In the genomic region with DNA sequence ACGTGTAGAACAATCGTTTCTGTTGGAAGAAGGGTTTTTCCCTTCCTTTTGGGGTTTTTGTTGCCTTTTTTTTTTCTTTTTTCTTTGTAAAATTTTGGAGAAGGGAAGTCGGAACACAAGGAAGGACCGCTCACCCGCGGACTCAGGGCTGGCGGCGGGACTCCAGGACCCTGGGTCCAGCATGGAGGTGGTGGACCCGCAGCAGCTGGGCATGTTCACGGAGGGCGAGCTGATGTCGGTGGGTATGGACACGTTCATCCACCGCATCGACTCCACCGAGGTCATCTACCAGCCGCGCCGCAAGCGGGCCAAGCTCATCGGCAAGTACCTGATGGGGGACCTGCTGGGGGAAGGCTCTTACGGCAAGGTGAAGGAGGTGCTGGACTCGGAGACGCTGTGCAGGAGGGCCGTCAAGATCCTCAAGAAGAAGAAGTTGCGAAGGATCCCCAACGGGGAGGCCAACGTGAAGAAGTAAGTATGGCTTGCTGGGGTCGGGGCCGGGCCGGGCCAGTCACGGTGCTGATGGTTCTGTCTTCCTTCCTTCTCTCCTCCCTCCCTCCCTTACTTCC, we compare ENCODE assay signal across 6 cellular contexts. TPM values are rescaled to one million over a fixed set of nuclear protein-coding genes. Genes with fewer than 3 reads are reported as not detected.
DNase-seq lines count a peak whose midpoint lies in the region; ATAC-seq and TF ChIP-seq lines count a peak whose summit lies in the region.

No MANE protein-coding gene starts in this region.

- intact Hi-C loops in CD4-positive, alpha-beta T cell (cut with DNase I, micrococcal nuclease) = no loop called here

- ATAC-seq in CD4-positive, alpha-beta T cell (ENCODE audit: poor library complexity) = no peak
- ATAC-seq in foreskin keratinocyte (no peak), GM18502 (IDR thresholded peaks at IDR 0.05; ENCODE audit: poor library complexity, unreplicated experiment) (no peak), HG03521 (IDR thresholded peaks at IDR 0.05; ENCODE audit: unreplicated experiment) (no peak)
- no peak for ATAC-seq in stimulated activated naive CD8-positive, alpha-beta T cell treated with anti-CD3 and anti-CD28 coated beads, Interleukin-15, Interleukin-2, amounts not matched to agents 100 U/mL and 50 U/mL, for 24 hours

- peak overlapping the region; percentile 93 for H3K27ac Mint-ChIP-seq in CD4-positive, alpha-beta T cell

- DNase-seq in CD4-positive, alpha-beta T cell = peak in 5 of 10 experiments; percentile 14 to 43 (median 17)
- peak; percentile 46 to 57 for DNase-seq in SJSA1 (ENCODE audit: low read depth in 1 of 2, low spot score in 2 of 2)
- no peak for DNase-seq in foreskin keratinocyte
- DNase-seq in stimulated activated naive CD8-positive, alpha-beta T cell treated with anti-CD3 and anti-CD28 coated beads, Interleukin-15, Interleukin-2, amounts not matched to agents 100 U/mL and 50 U/mL, for 24 hours = peak; percentile 45

- no peaks in the 10 kb centered on the region for H3K27me3 ChIP-seq in CD4-positive, alpha-beta T cell (ENCODE audit: control insufficient read depth, insufficient read depth, low read length)
- no peaks in the 10 kb centered on the region for H3K27me3 ChIP-seq in SJSA1 (replicated peaks)
- H3K27me3 ChIP-seq in foreskin keratinocyte = no peaks in the 10 kb centered on the region

- peaks cover 35% of the 10 kb centered on the region for H3K4me1 Mint-ChIP-seq in CD4-positive, alpha-beta T cell (ENCODE audit: low read depth)

- CTCF ChIA-PET in CD4-positive, alpha-beta T cell (lab: Charles Lee) = no interaction called here

- H3K9me3 Mint-ChIP-seq in CD4-positive, alpha-beta T cell = no peaks in the 10 kb centered on the region

- H3K36me3 Mint-ChIP-seq in CD4-positive, alpha-beta T cell (ENCODE audit: low read depth) = peaks cover 17% of the 10 kb centered on the region

- POLR2A ChIA-PET in CD4-positive, alpha-beta T cell (lab: Charles Lee) = interaction anchor here (0.8 to 0.9 kb wide), 2 partner anchors 9 to 10 kb away, joined by 3 to 5 read pairs; no protein-coding TSS in a partner anchor

- peaks cover 35% of the 10 kb centered on the region for H3K36me3 ChIP-seq in SJSA1

- peak overlapping the region; percentile 52 for H3K27ac ChIP-seq in CD4-positive, alpha-beta T cell (ENCODE audit: low read depth, low read length)
- H3K27ac ChIP-seq in SJSA1 = no peak overlapping the region
- peak overlapping the region; percentile 29 for H3K27ac ChIP-seq in foreskin keratinocyte

- no peak for TF ChIP-seq CTCF in CD4-positive, alpha-beta T cell (IDR thresholded peaks at IDR 0.05)
- TF ChIP-seq CTCF in foreskin keratinocyte (conservative IDR thresholded peaks at IDR 0.05) = no peak

- H3K4me1 ChIP-seq in SJSA1 (replicated peaks) (peaks cover 35% of the 10 kb centered on the region), foreskin keratinocyte (peaks cover 10% of the 10 kb centered on the region)

- H3K27me3 Mint-ChIP-seq in CD4-positive, alpha-beta T cell = no peaks in the 10 kb centered on the region

- H3K4me3 Mint-ChIP-seq in CD4-positive, alpha-beta T cell = peak overlapping the region; percentile 98

- peak overlapping the region; percentile 87 for H3K4me3 ChIP-seq in SJSA1

- no peaks in the 10 kb centered on the region for H3K9me3 ChIP-seq in CD4-positive, alpha-beta T cell (ENCODE audit: control insufficient read depth, low read length)
- no peaks in the 10 kb centered on the region for H3K9me3 ChIP-seq in SJSA1 (replicated peaks)

RNA-seq across cellular contexts. Expression of a gene that starts 1.2 kb away (rescaled TPM):
- 10 to 100 TPM; 49.7 to 53.0 TPM for total RNA-seq in CD4-positive, alpha-beta T cell
- 61.6 and 70.1 TPM in 2 replicates for total RNA-seq in SJSA1 (2014; rRNA removed; shearing (Covaris generic))
- 64.9 and 66.1 TPM in 2 replicates for total RNA-seq in foreskin keratinocyte
- polyA plus RNA-seq in foreskin keratinocyte = 46.9 and 47.1 TPM in 2 replicates

RNA-seq across cellular contexts. Expression of a gene that starts 31.0 kb away (rescaled TPM):
- under 1 TPM in 1 of 2 experiments, not detected in 1; 0.22 TPM for total RNA-seq in CD4-positive, alpha-beta T cell
- 0.50 and 1.6 TPM in 2 replicates for total RNA-seq in SJSA1 (2014; rRNA removed; shearing (Covaris generic))
- 3.0 and 3.1 TPM in 2 replicates for total RNA-seq in foreskin keratinocyte
- polyA plus RNA-seq in foreskin keratinocyte = 2.4 TPM in 2 replicates

RNA-seq across cellular contexts. Expression of a gene that starts 32.7 kb away (rescaled TPM):
- total RNA-seq in CD4-positive, alpha-beta T cell = 100 to 1,000 TPM; 126 to 137 TPM
- 24.8 and 26.2 TPM in 2 replicates for total RNA-seq in SJSA1 (2014; rRNA removed; shearing (Covaris generic))
- 31.9 and 32.2 TPM in 2 replicates for total RNA-seq in foreskin keratinocyte
- 18.2 and 18.3 TPM in 2 replicates for polyA plus RNA-seq in foreskin keratinocyte

RNA-seq across cellular contexts. Expression of a gene that starts 34.7 kb away (rescaled TPM):
- total RNA-seq in CD4-positive, alpha-beta T cell = 10 to 100 TPM; 77.6 to 92.6 TPM
- total RNA-seq in SJSA1 (2014; rRNA removed; shearing (Covaris generic)) = 42.4 and 68.8 TPM in 2 replicates
- 133 and 135 TPM in 2 replicates for total RNA-seq in foreskin keratinocyte
- 244 and 259 TPM in 2 replicates for polyA plus RNA-seq in foreskin keratinocyte

RNA-seq across cellular contexts. Expression of a gene that starts 41.6 kb away (rescaled TPM):
- total RNA-seq in CD4-positive, alpha-beta T cell = 100 to 1,000 TPM; 214 to 228 TPM
- 3.7 and 7.2 TPM in 2 replicates for total RNA-seq in SJSA1 (2014; rRNA removed; shearing (Covaris generic))
- 21.3 and 24.4 TPM in 2 replicates for total RNA-seq in foreskin keratinocyte
- 16.6 and 17.7 TPM in 2 replicates for polyA plus RNA-seq in foreskin keratinocyte

Comparison
In these comparisons a context has a peak if more than half of its experiments do, and no peak if none do; other contexts are left out.
1. DNase-seq: peak in SJSA1 (2 of 2) and stimulated activated naive CD8-positive, alpha-beta T cell treated with anti-CD3 and anti-CD28 coated beads, Interleukin-15, Interleukin-2, amounts not matched to agents 100 U/mL and 50 U/mL, for 24 hours (single experiment); none in foreskin keratinocyte (0 of 2).